Comparison of ENCODE assay signal across 1 cellular context in genomic region chr22:21569459-21570161, GRCh38.
A peak's percentile ranks its signal among the peaks of the same experiment; 100 is the strongest.
TF ChIP-seq lines count a peak whose summit lies in the region.

No MANE protein-coding gene starts in this region.

TF ChIP-seq in GM12878, 131 proteins besides CTCF, POLR2A, EP300 and RAD21 (continued from another document):
- TF ChIP-seq HDAC6 (IDR thresholded peaks at IDR 0.05; ENCODE audit: unreplicated experiment) (no peak), BHLHE40 (IDR thresholded peaks at IDR 0.05; ENCODE audit: borderline replicate concordance in 1 of 2, low read depth in 2 of 2, low read length in 1 of 2) (peak; percentile 41 to 42; a peak in 2 of 4 replicates), SPI1 (IDR thresholded peaks at IDR 0.05; ENCODE audit: borderline replicate concordance, insufficient read depth, low read depth, low read length) (peak; percentile 35; the same call in 1 of the 2 replicates), PAX5 (IDR thresholded peaks at IDR 0.05; ENCODE audit: borderline replicate concordance, low read depth, low read length) (no peak), WRNIP1 (IDR thresholded peaks at IDR 0.05; ENCODE audit: borderline replicate concordance, low read depth, low read length) (no peak), IKZF2 (IDR thresholded peaks at IDR 0.05) (peak; percentile 31 to 47; a peak in 2 of 4 replicates), RAD51 (IDR thresholded peaks at IDR 0.05) (no peak), SP1 (IDR thresholded peaks at IDR 0.05; ENCODE audit: low read depth, low read length) (no peak), SKIL (IDR thresholded peaks at IDR 0.05; ENCODE audit: low read depth, poor library complexity, severe bottlenecking) (no peak), FOXK2 (IDR thresholded peaks at IDR 0.05) (no peak), SRF (IDR thresholded peaks at IDR 0.05; ENCODE audit: low read depth in 2 of 2, low read length in 2 of 2) (no peak), RUNX3 (IDR thresholded peaks at IDR 0.05; ENCODE audit: low read length) (peak; percentile 43)
